ENCODE assay signal across 8 cellular contexts in genomic region chr10:94402204-94403033, GRCh38. TPM values are rescaled to one million over a fixed set of nuclear protein-coding genes. Genes with fewer than 3 reads are reported as not detected.
DNase-seq lines count a peak whose midpoint lies in the region; ATAC-seq and TF ChIP-seq lines count a peak whose summit lies in the region.

Gene TBC1D12 (plus strand): TSS chr10:94402541. CDS start chr10:94402614, 73 bp downstream.

- no peaks in the 10 kb centered on the region for H4K20me1 ChIP-seq in PC-9 (ENCODE audit: insufficient read depth)

- CTCF ChIA-PET in PC-9 (lab: Charles Lee), result interaction anchor here (0.9 kb wide), 1 partner anchor 42 kb away, joined by 5 read pairs; no protein-coding TSS in a partner anchor

- H3K9me3 Mint-ChIP-seq in IgD-negative memory B cell, result peaks cover 0 to 3% (median 0%) of the 10 kb centered on the region in 3 donors

- in situ Hi-C loops in G401 (cut with HindIII; ENCODE audit: low sequenced_read_pairs), result no loop called here

- H3K27ac Mint-ChIP-seq in IgD-negative memory B cell, result peak within 1 kb of the TSS; percentile 78 to 89 (median 87)

- H2AFZ ChIP-seq in PC-9, result peak within 1 kb of the TSS; percentile 85

- peaks cover 6% of the 10 kb centered on the region for H3K27me3 Mint-ChIP-seq in IgD-negative memory B cell

- H3K4me3 ChIP-seq in PC-9, result peak within 1 kb of the TSS; percentile 76
- peak within 1 kb of the TSS; percentile 97 for H3K4me3 ChIP-seq in aorta (ENCODE audit: low read length in 2 of 2)

- ATAC-seq in GM21786 (IDR thresholded peaks at IDR 0.05; ENCODE audit: unreplicated experiment), result peak; percentile 69
- peak; percentile 98 for ATAC-seq in Right ventricle myocardium superior (ENCODE audit: poor library complexity)
- ATAC-seq in aorta (ENCODE audit: low FRiP score), result peak; percentile 98

- peaks cover 4 to 8% (median 8%) of the 10 kb centered on the region in 3 donors for H3K4me1 Mint-ChIP-seq in IgD-negative memory B cell

- TF ChIP-seq CTCF in PC-9 (conservative IDR thresholded peaks at IDR 0.05), result no peak

- intact Hi-C loops in PC-9 (cut with micrococcal nuclease; ENCODE audit: unreplicated experiment) (loop anchor here (1.0 to 2.0 kb wide), 2 partner anchors 39 to 360 kb away; no protein-coding TSS in a partner anchor), Right ventricle myocardium superior (cut with DNase I) (loop anchor here (5.0 kb wide), 1 partner anchor 40 kb away; the partner anchor contains the start of gene NOC3L), aorta (cut with DNase I) (loop anchor here (1.0 to 5.0 kb wide), 3 partner anchors 39 to 40 kb away; partner anchors contain the start of gene NOC3L (in 1 of the 2))

- H3K9me3 ChIP-seq in PC-9 (ENCODE audit: insufficient read depth, low read depth) (no peaks in the 10 kb centered on the region), aorta (ENCODE audit: control insufficient read depth, low read length) (no peaks in the 10 kb centered on the region)

- H3K9me2 ChIP-seq in PC-9 (ENCODE audit: insufficient read depth), result no peaks in the 10 kb centered on the region

- peaks cover 20% of the 10 kb centered on the region for H3F3A ChIP-seq in PC-9 (ENCODE audit: insufficient read depth, low read depth)

- POLR2A ChIA-PET in PC-9 (lab: Charles Lee; ENCODE audit: unreplicated experiment), result interaction anchor here (0.5 to 0.7 kb wide), 4 partner anchors 39 to 1968 kb away, joined by 6 to 11 read pairs (median 8); no protein-coding TSS in a partner anchor

- H3K4me1 ChIP-seq in PC-9 (replicated peaks; ENCODE audit: insufficient read depth) (peaks cover 21% of the 10 kb centered on the region; the same call in 1 of the 2 replicates), aorta (ENCODE audit: control insufficient read depth in 1 of 2, insufficient read depth in 2 of 2, low read length in 2 of 2) (peaks cover 0 to 2% of the 10 kb centered on the region in 2 donors)

- peak within 1 kb of the TSS; percentile 92 to 99 (median 98) for H3K4me3 Mint-ChIP-seq in IgD-negative memory B cell

- no peaks in the 10 kb centered on the region for H3K27me3 ChIP-seq in PC-9 (ENCODE audit: insufficient read depth, low read depth)
- no peaks in the 10 kb centered on the region for H3K27me3 ChIP-seq in aorta (ENCODE audit: control insufficient read depth in 1 of 2, insufficient read depth in 2 of 2, low read length in 1 of 2)

- WGBS in adipose tissue, 3 donors, result 0 to 1% (median 1%) methylated on average over 69 to 82 of the region's 82 CpGs
- 0% methylated on average over 66 to 82 of the region's 82 CpGs for WGBS in aorta, 2 donors

- H3K4me2 ChIP-seq in PC-9, result peak within 1 kb of the TSS; percentile 65

- DNase-seq in G401 (ENCODE audit: low spot score), result peak; percentile 97
- DNase-seq in PC-9, result peak; percentile 82 to 90
- DNase-seq in Right ventricle myocardium superior, result peak; percentile 97
- peak; percentile 97 for DNase-seq in occipital lobe (lab: John Stamatoyannopoulos, UW)
- peak; percentile 97 to 98 for DNase-seq in aorta

- H3K36me3 ChIP-seq in PC-9 (ENCODE audit: low read depth) (no peaks in the 10 kb centered on the region), aorta (ENCODE audit: control insufficient read depth in 1 of 2, insufficient read depth in 2 of 2, low read length in 1 of 2) (no peaks in the 10 kb centered on the region)

- TSS peak; percentile 19 for BruUV-seq in PC-9 (replicated peaks; lab: Mats Ljungman, UMichigan)

- peaks cover 28% of the 10 kb centered on the region for H3K79me2 ChIP-seq in PC-9 (ENCODE audit: low read depth)

- H3K36me3 Mint-ChIP-seq in IgD-negative memory B cell, result no peaks in the 10 kb centered on the region

- peak within 1 kb of the TSS; percentile 56 for H3K27ac ChIP-seq in PC-9
- H3K27ac ChIP-seq in adipose tissue (ENCODE audit: low read depth, low read length), result peak within 1 kb of the TSS; percentile 86
- H3K27ac ChIP-seq in aorta (ENCODE audit: low read depth in 1 of 2, low read length in 2 of 2), result peak within 1 kb of the TSS; percentile 82 to 98

RNA-seq across cellular contexts. Expression of gene TBC1D12, which starts in this region (rescaled TPM):
- 14.9 and 17.8 TPM in 2 replicates for total RNA-seq in G401 (2014; rRNA removed; shearing (Covaris generic))
- polyA plus RNA-seq in IgD-negative memory B cell (2.9 TPM), adipose tissue (1 to 10 TPM; 2.9 to 7.6 (median 4.1) TPM), aorta (1 to 10 TPM; 4.1 to 6.6 TPM)
- total RNA-seq in PC-9 (2021) (3.1 and 3.9 TPM in 2 replicates), Right ventricle myocardium superior (4.4 TPM), occipital lobe (64.7 TPM), aorta (10 to 100 TPM; 10.9 to 20.4 TPM)

Comparison
In these comparisons a context has a peak if more than half of its experiments do, and no peak if none do; other contexts are left out.
1. Peak in every context shown above with its lines: DNase-seq, ATAC-seq, H3K4me3 ChIP-seq and H3K27ac ChIP-seq.